In genomic region chr6:27893836-27894807, GRCh38 we compare ENCODE assay signal across 8 cellular contexts. TPM values are rescaled to one million over a fixed set of nuclear protein-coding genes. Genes with fewer than 3 reads are reported as not detected.
DNase-seq lines count a peak whose midpoint lies in the region; ATAC-seq, FAIRE-seq and TF ChIP-seq lines count a peak whose summit lies in the region.

No MANE protein-coding gene starts in this region.

- H3K4me3 ChIP-seq in WERI-Rb-1 (ENCODE audit: low read depth, low read length): peak overlapping the region; percentile 83
- H3K4me3 ChIP-seq in small intestine (ENCODE audit: low read depth in 1 of 2, low read length in 2 of 2): peak overlapping the region; percentile 44 to 73

- H3K27ac ChIP-seq in WERI-Rb-1 (peak overlapping the region; percentile 97), small intestine (ENCODE audit: low read depth in 1 of 2, low read length in 1 of 2) (peak overlapping the region; percentile 86 to 93)

- peaks cover 0 to 3% of the 10 kb centered on the region in 2 donors for H3K4me1 ChIP-seq in small intestine (ENCODE audit: control insufficient read depth in 2 of 2, insufficient read depth in 1 of 2, low read depth in 1 of 2, low read length in 1 of 2)

- H3K27me3 ChIP-seq in WERI-Rb-1 (ENCODE audit: insufficient read depth, low read depth, severe bottlenecking): no peaks in the 10 kb centered on the region
- H3K27me3 ChIP-seq in small intestine (ENCODE audit: control insufficient read depth in 2 of 2, insufficient read depth in 2 of 2, low read length in 2 of 2): no peaks in the 10 kb centered on the region

- 0% methylated on average over 48 of the region's 48 CpGs for WGBS in small intestine, 3 donors

- H3K36me3 ChIP-seq in WERI-Rb-1: peaks cover 54% of the 10 kb centered on the region
- no peaks in the 10 kb centered on the region for H3K36me3 ChIP-seq in small intestine (ENCODE audit: control insufficient read depth in 2 of 2, insufficient read depth in 2 of 2, low read length in 2 of 2)

- no peaks in the 10 kb centered on the region for H3K9me3 ChIP-seq in WERI-Rb-1 (ENCODE audit: severe bottlenecking)
- no peaks in the 10 kb centered on the region for H3K9me3 ChIP-seq in small intestine (ENCODE audit: control insufficient read depth, low read depth)

- DNase-seq in A172 (ENCODE audit: low spot score) (peak; percentile 89), GM19239 (ENCODE audit: insufficient read length, low spot score) (no peak), NCI-H2171 (lab: John Stamatoyannopoulos, UW) (peak; percentile 88), WERI-Rb-1 (peak; percentile 95), inferior parietal cortex (ENCODE audit: extremely low spot score) (peak; percentile 95), small intestine (peak; percentile 95)
- DNase-seq in central memory CD4-positive, alpha-beta T cell: peak; percentile 72

- ATAC-seq in HG03520 (IDR thresholded peaks at IDR 0.05; ENCODE audit: unreplicated experiment): no peak

- FAIRE-seq in GM19239 (lab: Jason Lieb, UNC) (peak; percentile 82), small intestine (lab: Jason Lieb, UNC) (no peak)

- TF ChIP-seq CTCF in WERI-Rb-1 (IDR thresholded peaks at IDR 0.05; ENCODE audit: low read depth, low read length): no peak

RNA-seq across cellular contexts. Expression of gene OR2B2, which starts 18.1 kb away (rescaled TPM):
- not detected in 2 replicates for total RNA-seq in A172 (2014; rRNA removed; shearing (Covaris generic))
- polyA plus RNA-seq in small intestine: not detected
